ENCODE assay signal across 18 cellular contexts in genomic region chr1:38287036-38287435, GRCh38.
DNase-seq lines count a peak whose midpoint lies in the region; ATAC-seq, FAIRE-seq and TF ChIP-seq lines count a peak whose summit lies in the region.
"Had no signal": no experiment of that assay in that cellular context is flagged by ENCODE, and none has a peak within 500 bp of the region (broad histone marks: within the 10 kb centered on the region; RNA-seq: fewer than 3 reads in every experiment).

No MANE protein-coding gene starts in this region.

- H3K4me1 ChIP-seq in HepG2 (ENCODE audit: insufficient read depth, low read length): peaks cover 18% of the 10 kb centered on the region
- H3K4me1 ChIP-seq in right lobe of liver: peaks cover 0 to 16% (median 3%) of the 10 kb centered on the region in 4 donors
- H3K4me1 ChIP-seq in neural progenitor cell: peaks cover 61% of the 10 kb centered on the region
- H3K4me1 ChIP-seq in A673 (ENCODE audit: insufficient read depth, low read length, poor library complexity, severe bottlenecking): no peaks in the 10 kb centered on the region
- H3K4me1 ChIP-seq: A549 had no signal

- H2AFZ ChIP-seq in HepG2 (ENCODE audit: low read length) (no peak overlapping the region), neural progenitor cell (replicated peaks) (no peak overlapping the region)
- H2AFZ ChIP-seq: GM23248 had no signal

- BruUV-seq in HepG2 (replicated peaks; lab: Mats Ljungman, UMichigan): no TSS peak
- BruUV-seq in Calu3 (replicated peaks; lab: Mats Ljungman, UMichigan): no TSS peak
- BruUV-seq in A673 (replicated peaks; lab: Mats Ljungman, UMichigan): no TSS peak

- H3K27ac ChIP-seq in HepG2 (ENCODE audit: extremely low read length, insufficient read depth, low read length): no peak overlapping the region
- H3K27ac ChIP-seq in right lobe of liver: no peak overlapping the region
- H3K27ac ChIP-seq in neural progenitor cell: peak overlapping the region; percentile 97
- H3K27ac ChIP-seq in A673 (ENCODE audit: low read depth, low read length, poor library complexity, severe bottlenecking): no peak overlapping the region
- H3K27ac ChIP-seq: 22Rv1, A549, BLaER1, GM23248 had no signal

- H3K9me3 Mint-ChIP-seq in glutamatergic neuron (ENCODE audit: unreplicated experiment) (peaks cover 6% of the 10 kb centered on the region), neural progenitor cell (peaks cover 3% of the 10 kb centered on the region), Calu3 (ENCODE audit: low read depth, unreplicated experiment) (no peaks in the 10 kb centered on the region)

- H3K79me2 ChIP-seq in HepG2 (ENCODE audit: insufficient read depth, low read length) (no peaks in the 10 kb centered on the region), neural progenitor cell (ENCODE audit: low read depth) (no peaks in the 10 kb centered on the region)

- intact Hi-C loops in HepG2 (cut with micrococcal nuclease; ENCODE audit: unreplicated experiment) (no loop called here), right lobe of liver (cut with DNase I) (no loop called here), Calu3 (cut with micrococcal nuclease; ENCODE audit: unreplicated experiment) (no loop called here), A673 (cut with micrococcal nuclease; ENCODE audit: unreplicated experiment) (no loop called here)

- TF ChIP-seq RAD21 in HepG2 (CRISPR knock-in tag; IDR thresholded peaks at IDR 0.05): no peak

- no peak for FAIRE-seq in HepG2 (lab: Jason Lieb, UNC)
- FAIRE-seq: A549, GM19239 had no signal

- H3K4me3 Mint-ChIP-seq in glutamatergic neuron (ENCODE audit: unreplicated experiment) (peak overlapping the region; percentile 25), neural progenitor cell (no peak overlapping the region), Calu3 (ENCODE audit: low read depth, unreplicated experiment) (no peak overlapping the region)
- H3K4me3 Mint-ChIP-seq: CD14-positive monocyte; CD4-positive, alpha-beta memory T cell had no signal

- H3K27me3 ChIP-seq in HepG2 (ENCODE audit: control insufficient read depth in 1 of 2, insufficient read depth in 2 of 2, low read length in 2 of 2) (peaks cover 0 to 8% of the 10 kb centered on the region in 2 experiments; a peak in 2 of 5 replicates), right lobe of liver (no peaks in the 10 kb centered on the region), neural progenitor cell (no peaks in the 10 kb centered on the region), A673 (replicated peaks; ENCODE audit: insufficient read depth, low read depth, low read length, poor library complexity) (no peaks in the 10 kb centered on the region)
- H3K27me3 ChIP-seq: BLaER1 had no signal

- H3K27ac Mint-ChIP-seq in glutamatergic neuron (ENCODE audit: unreplicated experiment) (no peak overlapping the region), neural progenitor cell (no peak overlapping the region), Calu3 (ENCODE audit: unreplicated experiment) (no peak overlapping the region)
- H3K27ac Mint-ChIP-seq: CD14-positive monocyte; CD4-positive, alpha-beta memory T cell had no signal

- TF ChIP-seq EP300 in HepG2 (IDR thresholded peaks at IDR 0.05; ENCODE audit: low read depth in 2 of 2, low read length in 2 of 2) (no peak), HepG2 (CRISPR knock-in tag; IDR thresholded peaks at IDR 0.05; ENCODE audit: borderline replicate concordance) (no peak)

- POLR2A ChIA-PET in HepG2 (lab: Yijun Ruan, JAX) (interaction anchor here (1.0 kb wide), 1 partner anchor 40 kb away, joined by 3 read pairs; no protein-coding TSS in a partner anchor), A673 (lab: Charles Lee; ENCODE audit: low non-redundant PET) (no interaction called here)

- H3K4me3 ChIP-seq in HepG2 (replicated peaks in 1 of 3; ENCODE audit: insufficient read depth in 1 of 3, low read depth in 2 of 3, low read length in 3 of 3) (0 out of 6 replicates have a peak overlapping the region, but pooled peaks of 1 of the 3 experiments have one; percentile 2), right lobe of liver (no peak overlapping the region), neural progenitor cell (no peak overlapping the region), A673 (ENCODE audit: low read depth, low read length, poor library complexity, severe bottlenecking) (no peak overlapping the region)
- H3K4me3 ChIP-seq: A549, BLaER1, GM23248 had no signal

- no peak overlapping the region for H3K9ac ChIP-seq in HepG2 (ENCODE audit: insufficient read depth, low read depth, low read length)
- no peak overlapping the region for H3K9ac ChIP-seq in neural progenitor cell
- H3K9ac ChIP-seq: BLaER1, GM23248 had no signal

- no peaks in the 10 kb centered on the region for H3K36me3 ChIP-seq in HepG2 (replicated peaks in 1 of 2; ENCODE audit: control insufficient read depth in 1 of 2, insufficient read depth in 2 of 2, low read length in 2 of 2)
- no peaks in the 10 kb centered on the region for H3K36me3 ChIP-seq in right lobe of liver
- no peaks in the 10 kb centered on the region for H3K36me3 ChIP-seq in neural progenitor cell
- H3K36me3 ChIP-seq in A673 (ENCODE audit: insufficient read depth, low read length, poor library complexity, severe bottlenecking): no peaks in the 10 kb centered on the region
- H3K36me3 ChIP-seq: BLaER1 had no signal

- H3K4me2 ChIP-seq in HepG2 (ENCODE audit: low read depth, low read length) (peak overlapping the region; percentile 36; the same call in 1 of the 2 replicates), neural progenitor cell (peak overlapping the region; percentile 4)
- H3K4me2 ChIP-seq: A549, BLaER1 had no signal

- H3K4me1 Mint-ChIP-seq in glutamatergic neuron (ENCODE audit: low read depth, unreplicated experiment) (peaks cover 38% of the 10 kb centered on the region), neural progenitor cell (peaks cover 56% of the 10 kb centered on the region), Calu3 (ENCODE audit: low read depth, unreplicated experiment) (no peaks in the 10 kb centered on the region)

- 26% methylated on average over 2 of the region's 2 CpGs for WGBS in HepG2 (ENCODE audit: low lambda C conversion rate)
- whole genome bisulfite sequencing in right lobe of liver (ENCODE audit: insufficient coverage, low coverage, low lambda C conversion rate, missing lambda C conversion rate): no CpG with 5 or more reads among the region's 2 CpGs

- CTCF ChIA-PET in HepG2 (lab: Yijun Ruan, JAX; ENCODE audit: low intra/inter-chr PET ratio, low total read pairs): no interaction called here
- CTCF ChIA-PET in Calu3 (lab: Charles Lee): interaction anchor here (1.1 kb wide), 1 partner anchor 215 kb away, joined by 3 read pairs; no protein-coding TSS in a partner anchor
- CTCF ChIA-PET in A673 (lab: Charles Lee): no interaction called here

- TF ChIP-seq CTCF in HepG2 (CRISPR knock-in tag; IDR thresholded peaks at IDR 0.05): no peak
- no peak for TF ChIP-seq CTCF in right lobe of liver (IDR thresholded peaks at IDR 0.05)
- no peak for TF ChIP-seq CTCF in glutamatergic neuron (IDR thresholded peaks at IDR 0.05; ENCODE audit: partially characterized antibody, unreplicated experiment)
- TF ChIP-seq CTCF in neural progenitor cell (IDR thresholded peaks at IDR 0.05): no peak
- no peak for TF ChIP-seq CTCF in Calu3 (IDR thresholded peaks at IDR 0.05; ENCODE audit: unreplicated experiment)
- no peak for TF ChIP-seq CTCF in A673 (conservative IDR thresholded peaks at IDR 0.05; ENCODE audit: low read depth, low read length)

- peaks cover 43% of the 10 kb centered on the region for H3F3A ChIP-seq in neural progenitor cell (ENCODE audit: low read depth)

- ATAC-seq in HepG2: no peak
- no peak for ATAC-seq in right lobe of liver
- ATAC-seq: A549 had no signal

- H3K9me3 ChIP-seq in HepG2 (ENCODE audit: low read length) (no peaks in the 10 kb centered on the region), right lobe of liver (no peaks in the 10 kb centered on the region), neural progenitor cell (ENCODE audit: low read depth) (no peaks in the 10 kb centered on the region), A673 (ENCODE audit: low read depth, low read length, poor library complexity, severe bottlenecking) (no peaks in the 10 kb centered on the region)
- H3K9me3 ChIP-seq: A549, BLaER1 had no signal

- H3K36me3 Mint-ChIP-seq in glutamatergic neuron (ENCODE audit: unreplicated experiment): no peaks in the 10 kb centered on the region
- no peaks in the 10 kb centered on the region for H3K36me3 Mint-ChIP-seq in neural progenitor cell
- no peaks in the 10 kb centered on the region for H3K36me3 Mint-ChIP-seq in Calu3 (ENCODE audit: insufficient read depth, unreplicated experiment)
- H3K36me3 Mint-ChIP-seq: CD14-positive monocyte; CD4-positive, alpha-beta memory T cell had no signal

- no peaks in the 10 kb centered on the region for H4K20me1 ChIP-seq in HepG2 (ENCODE audit: insufficient read depth, low read length)
- no peaks in the 10 kb centered on the region for H4K20me1 ChIP-seq in neural progenitor cell (ENCODE audit: low read depth)
- H4K20me1 ChIP-seq: BLaER1 had no signal

- H3K27me3 Mint-ChIP-seq in glutamatergic neuron (ENCODE audit: unreplicated experiment): peaks cover 6% of the 10 kb centered on the region
- peaks cover 2% of the 10 kb centered on the region for H3K27me3 Mint-ChIP-seq in neural progenitor cell (ENCODE audit: insufficient read depth, low read depth)
- peaks cover 82% of the 10 kb centered on the region for H3K27me3 Mint-ChIP-seq in Calu3 (ENCODE audit: unreplicated experiment)

- TF ChIP-seq POLR2A in HepG2 (IDR thresholded peaks at IDR 0.05; ENCODE audit: insufficient read depth in 1 of 2, low read depth in 2 of 2, low read length in 2 of 2) (no peak), right lobe of liver (IDR thresholded peaks at IDR 0.05) (no peak)

- DNase-seq in HepG2 (ENCODE audit: low spot score) (no peak), right lobe of liver (no peak), glutamatergic neuron (no peak), neural progenitor cell (ENCODE audit: low spot score) (no peak), middle frontal gyrus (ENCODE audit: extremely low spot score, low spot score) (no peak), Calu3 (no peak), A673 (ENCODE audit: low spot score) (no peak), midbrain (lab: John Stamatoyannopoulos, UW) (no peak)
- DNase-seq: CD4-positive, alpha-beta memory T cell; DMS79 treated with DMSO at 0.1 percent for 48 hours; GF-D8; GM23248; H7 had no signal

- in situ Hi-C loops in HepG2 (cut with HindIII; ENCODE audit: extremely low pct_ligation_motif_present, low pct_unique_long_range_greater_than_20kb): no loop called here

TF ChIP-seq in HepG2, 621 proteins besides CTCF, POLR2A, EP300 and RAD21 (continues in another document):
- TF ChIP-seq ZNF207 (IDR thresholded peaks at IDR 0.05; ENCODE audit: borderline replicate concordance) (no peak), ZNF180 (CRISPR knock-in tag; IDR thresholded peaks at IDR 0.05; ENCODE audit: borderline replicate concordance, low read depth) (no peak), ZNF274 (CRISPR knock-in tag; IDR thresholded peaks at IDR 0.05) (no peak)
